31 cellular contexts compared by ENCODE assay signal in genomic region chr3:5384557-5384956, GRCh38.
"Had no signal": no experiment of that assay in that cellular context is flagged by ENCODE, and none has a peak within 500 bp of the region (broad histone marks: within the 10 kb centered on the region; RNA-seq: fewer than 3 reads in every experiment).

No MANE protein-coding gene starts in this region.

- H3K27me3 ChIP-seq: brain microvascular endothelial cell had no signal

- FAIRE-seq: RCC 7860 had no signal

- H3K4me3 ChIP-seq: PC-9 had no signal

- H3K27ac ChIP-seq: brain microvascular endothelial cell, KMS-11, PC-9, WERI-Rb-1 had no signal

- H2AFZ ChIP-seq: PC-9 had no signal

- H3K9ac ChIP-seq: KMS-11 had no signal

- H3K36me3 ChIP-seq: brain microvascular endothelial cell, WERI-Rb-1 had no signal

- DNase-seq: activated CD4-positive, alpha-beta T cell treated with anti-CD3 and anti-CD28 coated beads, Interleukin-2, amount 10 ng/mL, durations not matched to agents 24 days and 14 days; activated CD4-positive, alpha-beta T cell treated with anti-CD3 and anti-CD28 coated beads, Interleukin-2, amount 50 U/mL, for 4 hours; activated CD4-positive, CD25-positive, alpha-beta regulatory T cell; activated CD8-positive, alpha-beta T cell treated with anti-CD3 and anti-CD28 coated beads for 36 hours; activated effector memory CD4-positive, alpha-beta T cell treated with anti-CD3 and anti-CD28 coated beads, Interleukin-2, amount 50 U/mL, for 16 hours; activated naive CD4-positive, alpha-beta T cell; activated naive CD4-positive, alpha-beta T cell treated with anti-CD3 and anti-CD28 coated beads, Interleukin-2, amount 50 U/mL, for 16 hours; activated naive CD8-positive, alpha-beta T cell treated with anti-CD3 and anti-CD28 coated beads for 36 hours; activated T-cell treated with anti-CD3 and anti-CD28 coated beads, Interleukin-2, amount 50 U/mL, for 1 hour; activated T-cell treated with anti-CD3 and anti-CD28 coated beads, Interleukin-2, amount 50 U/mL, for 72 hours; amniotic stem cell; aorta; brain microvascular endothelial cell; central memory CD4-positive, alpha-beta T cell; NCI-H1092; NCI-H1436 treated with DMSO at 0.1 percent for 48 hours; NCI-H1694 treated with DMSO at 0.1 percent for 48 hours; NCI-H2029; NCI-H510A; NCI-H526; NCI-H748 treated with DMSO at 0.1 percent for 48 hours; PC-9; Right ventricle myocardium superior; SW 1271; T-helper 1 cell; T-helper 2 cell; T-helper 9 cell; WERI-Rb-1 had no signal

- H3K4me2 ChIP-seq: KMS-11, PC-9 had no signal

- ATAC-seq: activated CD8-positive, alpha-beta T cell treated with anti-CD3 and anti-CD28 coated beads for 36 hours; activated T-cell treated with anti-CD3 and anti-CD28 coated beads, Interleukin-2, amount 50 U/mL, for 72 hours; activated T-helper 17 cell treated with anti-CD3 and anti-CD28 coated beads, Interleukin-2, amount 50 U/mL, for 72 hours had no signal
